8 cellular contexts compared by ENCODE assay signal in the genomic region with DNA sequence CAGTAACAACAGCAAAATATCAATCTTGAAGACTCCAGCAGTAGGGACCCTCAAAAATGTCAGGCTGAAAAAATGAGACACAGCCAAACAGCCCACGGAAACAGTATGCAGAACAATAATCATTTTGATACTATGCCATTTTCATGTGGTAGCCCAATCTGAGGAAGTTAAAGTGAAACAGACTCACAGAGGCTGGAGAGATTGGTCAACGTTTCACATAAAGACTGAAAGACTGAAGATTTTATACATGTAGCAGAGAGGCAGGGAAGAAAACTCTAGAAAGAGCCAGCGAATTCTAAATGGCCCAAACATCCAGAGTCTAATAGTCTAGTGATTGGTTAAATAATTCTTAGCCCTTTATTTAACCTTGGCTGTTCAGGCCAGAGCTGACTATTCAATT. TPM values are rescaled to one million over a fixed set of nuclear protein-coding genes. Genes with fewer than 3 reads are reported as not detected.
DNase-seq lines count a peak whose midpoint lies in the region; ATAC-seq, FAIRE-seq and TF ChIP-seq lines count a peak whose summit lies in the region.

No MANE protein-coding gene starts in this region.

- H3K27ac ChIP-seq in endothelial cell of umbilical vein (ENCODE audit: insufficient read depth, low read depth, low read length) (no peak overlapping the region), thoracic aorta (peak overlapping the region; percentile 4 to 57)

- H3K9me3 Mint-ChIP-seq in progenitor cell of endocrine pancreas (ENCODE audit: low read depth) (no peaks in the 10 kb centered on the region), CD14-positive monocyte (no peaks in the 10 kb centered on the region)

- H3K36me3 ChIP-seq in endothelial cell of umbilical vein (ENCODE audit: control insufficient read depth in 2 of 2, extremely low read depth in 1 of 2, insufficient read depth in 2 of 2, low read length in 2 of 2) = no peaks in the 10 kb centered on the region
- H3K36me3 ChIP-seq in thoracic aorta = no peaks in the 10 kb centered on the region

- no peaks in the 10 kb centered on the region for H3K27me3 Mint-ChIP-seq in progenitor cell of endocrine pancreas
- peaks cover 0 to 2% (median 0%) of the 10 kb centered on the region in 3 donors for H3K27me3 Mint-ChIP-seq in CD14-positive monocyte (ENCODE audit: low read depth in 3 of 3)

- peaks cover 2% of the 10 kb centered on the region for H3K9me1 ChIP-seq in endothelial cell of umbilical vein (replicated peaks; ENCODE audit: control insufficient read depth, extremely low read depth, insufficient read depth, low read length)

- BruUV-seq in endothelial cell of umbilical vein (replicated peaks; lab: Mats Ljungman, UMichigan) = no TSS peak

- no peaks in the 10 kb centered on the region for H4K20me1 ChIP-seq in endothelial cell of umbilical vein (replicated peaks; ENCODE audit: control insufficient read depth, extremely low read depth, insufficient read depth, low read length)

- no peaks in the 10 kb centered on the region for H3K79me2 ChIP-seq in endothelial cell of umbilical vein (ENCODE audit: control insufficient read depth, insufficient read depth, low read length)

- H3K27ac Mint-ChIP-seq in progenitor cell of endocrine pancreas (no peak overlapping the region), CD14-positive monocyte (peak overlapping the region in 3 of 7 donors; percentile 11 to 40 (median 13))

- DNase-seq in CD1c-positive myeloid dendritic cell (ENCODE audit: extremely low spot score) (peak; percentile 48), endothelial cell of umbilical vein (ENCODE audit: low read depth, low spot score) (peak; percentile 42), thoracic aorta (ENCODE audit: low spot score) (no peak), progenitor cell of endocrine pancreas (ENCODE audit: low spot score, unreplicated experiment) (no peak), foreskin fibroblast (no peak), CD14-positive monocyte (ENCODE audit: low spot score) (no peak)

- CTCF ChIA-PET in endothelial cell of umbilical vein (lab: Charles Lee) = interaction anchor here (0.9 to 1.5 kb wide), 4 partner anchors 11 to 49 kb away, joined by 3 to 7 read pairs (median 4); partner anchors contain the start of gene MAML2

- H3K9ac ChIP-seq in endothelial cell of umbilical vein (replicated peaks; ENCODE audit: extremely low read depth, insufficient read depth, low read length) = peak overlapping the region; percentile 0

- TF ChIP-seq POLR2A in endothelial cell of umbilical vein (IDR thresholded peaks at IDR 0.05; ENCODE audit: low read depth, low read length) = no peak

- H3K4me3 Mint-ChIP-seq in progenitor cell of endocrine pancreas (ENCODE audit: low read depth) = no peak overlapping the region
- no peak overlapping the region for H3K4me3 Mint-ChIP-seq in CD14-positive monocyte

- intact Hi-C loops in endothelial cell of umbilical vein (cut with micrococcal nuclease) (no loop called here), CD14-positive monocyte (cut with micrococcal nuclease) (no loop called here)

- H3K27me3 ChIP-seq in endothelial cell of umbilical vein (ENCODE audit: control insufficient read depth in 2 of 2, insufficient read depth in 2 of 2, low read length in 2 of 2) = no peaks in the 10 kb centered on the region
- H3K27me3 ChIP-seq in thoracic aorta (replicated peaks; ENCODE audit: insufficient read depth) = no peaks in the 10 kb centered on the region

- H3K4me1 ChIP-seq in endothelial cell of umbilical vein (ENCODE audit: control insufficient read depth, extremely low read depth, insufficient read depth, low read length) (peaks cover 16% of the 10 kb centered on the region), thoracic aorta (ENCODE audit: control insufficient read depth in 1 of 2, low read depth in 2 of 2) (peaks cover 10 to 31% of the 10 kb centered on the region in 2 donors)

- H3K4me1 Mint-ChIP-seq in progenitor cell of endocrine pancreas (ENCODE audit: low read depth) (peaks cover 7% of the 10 kb centered on the region), CD14-positive monocyte (peaks cover 13% of the 10 kb centered on the region)

- peaks cover 5% of the 10 kb centered on the region for H3K36me3 Mint-ChIP-seq in progenitor cell of endocrine pancreas (ENCODE audit: insufficient read depth)
- H3K36me3 Mint-ChIP-seq in CD14-positive monocyte = peaks cover 3 to 10% of the 10 kb centered on the region in 2 donors

- POLR2A ChIA-PET in endothelial cell of umbilical vein (lab: Charles Lee) = no interaction called here

- H3K4me2 ChIP-seq in endothelial cell of umbilical vein (ENCODE audit: insufficient read depth, low read length) = peak overlapping the region; percentile 38

- peak; percentile 76 for FAIRE-seq in endothelial cell of umbilical vein (lab: Jason Lieb, UNC)

- H3K4me3 ChIP-seq in endothelial cell of umbilical vein (replicated peaks in 1 of 3; ENCODE audit: insufficient read depth in 1 of 3, low read depth in 1 of 3, low read length in 3 of 3) (no peak overlapping the region), thoracic aorta (peak overlapping the region; percentile 45), foreskin fibroblast (ENCODE audit: low read depth in 1 of 2, low read length in 2 of 2) (no peak overlapping the region)

- TF ChIP-seq CTCF in endothelial cell of umbilical vein (IDR thresholded peaks at IDR 0.05; ENCODE audit: extremely low read depth in 1 of 2, insufficient read depth in 1 of 2, low read depth in 1 of 2, low read length in 2 of 2) (no peak), thoracic aorta (IDR thresholded peaks at IDR 0.05) (no peak), progenitor cell of endocrine pancreas (IDR thresholded peaks at IDR 0.05; ENCODE audit: unreplicated experiment) (no peak), foreskin fibroblast (IDR thresholded peaks at IDR 0.05; ENCODE audit: low read depth, low read length) (no peak), CD14-positive monocyte (IDR thresholded peaks at IDR 0.05) (no peak)

- H3K9me3 ChIP-seq in endothelial cell of umbilical vein (replicated peaks; ENCODE audit: control insufficient read depth, insufficient read depth, low read length) (no peaks in the 10 kb centered on the region), thoracic aorta (no peaks in the 10 kb centered on the region)

- dilution Hi-C loops in endothelial cell of umbilical vein (cut with MboI; ENCODE audit: extremely low pct_ligation_motif_present, low sequenced_read_pairs) = no loop called here

- H2AFZ ChIP-seq in endothelial cell of umbilical vein (ENCODE audit: low read depth, low read length) = no peak overlapping the region

- ATAC-seq in GM19452 (IDR thresholded peaks at IDR 0.05; ENCODE audit: unreplicated experiment) (peak; percentile 78), HG03439 (IDR thresholded peaks at IDR 0.05; ENCODE audit: unreplicated experiment) (peak; percentile 76), thoracic aorta (ENCODE audit: insufficient number of reproducible peaks, low FRiP score, low read depth) (no peak)

TF ChIP-seq in endothelial cell of umbilical vein, 7 proteins besides CTCF, POLR2A, EP300 and RAD21:
- no peak for TF ChIP-seq FOS (IDR thresholded peaks at IDR 0.05; ENCODE audit: borderline replicate concordance, insufficient read depth, low read length)
- TF ChIP-seq JUN (IDR thresholded peaks at IDR 0.05; ENCODE audit: borderline replicate concordance, insufficient read depth, insufficient read length, low read depth) = no peak
- no peak for TF ChIP-seq EZH2 (IDR thresholded peaks at IDR 0.05; ENCODE audit: borderline replicate concordance, low read depth, low read length, severe bottlenecking)
- TF ChIP-seq MYC (IDR thresholded peaks at IDR 0.05; ENCODE audit: low read depth, low read length) = no peak
- TF ChIP-seq MAX (IDR thresholded peaks at IDR 0.05; ENCODE audit: insufficient read depth, insufficient read length) = no peak
- no peak for TF ChIP-seq POLR2AphosphoS5 (IDR thresholded peaks at IDR 0.05; ENCODE audit: insufficient read depth, low read depth, low read length)
- TF ChIP-seq GATA2 (IDR thresholded peaks at IDR 0.05; ENCODE audit: insufficient read depth, insufficient read length, low read depth, low read length) = no peak

RNA-seq across cellular contexts. Expression of gene MAML2, which starts 49.4 kb away (rescaled TPM):
- total RNA-seq in endothelial cell of umbilical vein (16.8 and 17.1 TPM in 2 replicates), thoracic aorta (10 to 100 TPM; 23.4 to 29.6 TPM), progenitor cell of endocrine pancreas (17.6 and 18.8 TPM in 2 replicates)
- polyA plus RNA-seq in endothelial cell of umbilical vein (12.4 and 15.9 TPM in 2 replicates), CD14-positive monocyte (1 to 10 TPM in 1 of 2 donors, under 1 TPM in 1; 0.57 to 1.2 TPM)
- 9.5 and 10.3 TPM in 2 replicates for polyA plus RNA-seq in endothelial cell of umbilical vein (2011; cell fraction: cytosol; rRNA removed)
- 13.0 and 13.3 TPM in 2 replicates for polyA plus RNA-seq in endothelial cell of umbilical vein (2011; cell fraction: nucleus; rRNA removed)
- 6.1 and 8.9 TPM in 2 replicates for polyA plus RNA-seq in endothelial cell of umbilical vein (2012)
- 28.1 and 29.1 TPM in 2 replicates for polyA minus RNA-seq in endothelial cell of umbilical vein
- polyA minus RNA-seq in endothelial cell of umbilical vein (2011; cell fraction: cytosol; rRNA and poly(A)+ RNA removed) = 0.92 TPM
- 38.9 and 40.4 TPM in 2 replicates for polyA minus RNA-seq in endothelial cell of umbilical vein (2011; cell fraction: nucleus; rRNA and poly(A)+ RNA removed)

Comparison
In these comparisons a context has a peak if more than half of its experiments do, and no peak if none do; other contexts are left out.
1. DNase-seq: peak in CD1c-positive myeloid dendritic cell (single experiment) and endothelial cell of umbilical vein (single experiment); none in thoracic aorta (single experiment), progenitor cell of endocrine pancreas (single experiment), foreskin fibroblast (0 of 2) and CD14-positive monocyte (single experiment).